ENCODE assay signal across 28 cellular contexts in the genomic region with DNA sequence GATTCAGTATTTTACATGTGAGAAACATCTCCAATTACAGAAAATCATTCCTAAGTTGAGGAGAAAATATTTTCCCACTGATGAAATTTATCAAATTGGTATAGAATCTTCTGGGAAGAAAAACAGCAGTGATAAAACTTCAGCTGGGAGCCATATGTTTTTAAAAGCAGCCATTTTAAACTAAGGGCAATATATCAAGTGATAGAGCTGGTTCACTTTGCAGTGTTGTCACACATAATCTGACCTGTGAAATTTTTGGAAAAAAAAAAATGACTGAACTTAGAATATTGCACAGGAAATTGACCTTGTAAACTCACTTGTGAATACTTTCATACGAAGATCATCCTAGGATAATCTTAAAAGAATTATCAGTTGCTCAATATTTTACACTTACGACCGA.
"Had no signal": no experiment of that assay in that cellular context is flagged by ENCODE, and none has a peak within 500 bp of the region (broad histone marks: within the 10 kb centered on the region; RNA-seq: fewer than 3 reads in every experiment).

No MANE protein-coding gene starts in this region.

- H3K27ac ChIP-seq: adrenal gland, body of pancreas, gastroesophageal sphincter, parathyroid adenoma, right atrium auricular region, spleen, suprapubic skin, tibial artery, upper lobe of right lung had no signal

- FAIRE-seq: colon, keratinocyte had no signal

- H3K27me3 ChIP-seq: body of pancreas, right atrium auricular region had no signal

- H3K36me3 Mint-ChIP-seq: activated naive CD8-positive, alpha-beta T cell; naive B cell had no signal

- H3K36me3 ChIP-seq: adrenal gland, gastroesophageal sphincter, right atrium auricular region, spleen, suprapubic skin, tibial artery, upper lobe of right lung had no signal

- H3K27ac Mint-ChIP-seq: activated naive CD8-positive, alpha-beta T cell; naive B cell; T-helper 2 cell treated with Interferon-gamma antibody and Interleukin-4, amounts not matched to agents 5 μg/mL and 100 μg/mL, for 36 hours had no signal

- DNase-seq: activated CD4-positive, alpha-beta T cell treated with anti-CD3 and anti-CD28 coated beads for 4 hours; activated CD4-positive, alpha-beta T cell treated with anti-CD3 and anti-CD28 coated beads, Interleukin-2, amount 50 U/mL, for 4 hours; activated effector memory CD4-positive, alpha-beta T cell treated with Interleukin-2 at 50 U/mL for 16 hours; activated naive CD4-positive, alpha-beta T cell treated with Interleukin-2 at 50 U/mL for 16 hours; activated T-cell treated with anti-CD3 and anti-CD28 coated beads for 4 hours; adrenal gland; aorta; body of pancreas; effector memory CD4-positive, alpha-beta T cell; head of caudate nucleus; hippocampal formation; left cardiac atrium; left ventricle myocardium superior; naive B cell; nucleus accumbens; spleen; stimulated activated naive CD4-positive, alpha-beta T cell; tibial artery; upper lobe of right lung had no signal

- H3K9me3 Mint-ChIP-seq: naive B cell; neural crest cell; T-helper 2 cell treated with Interferon-gamma antibody and Interleukin-4, amounts not matched to agents 5 μg/mL and 100 μg/mL, for 36 hours had no signal

- H3K4me1 ChIP-seq: adrenal gland, body of pancreas, gastroesophageal sphincter, parathyroid adenoma, right atrium auricular region, spleen, suprapubic skin, tibial artery, upper lobe of right lung had no signal

- H3K9me3 ChIP-seq: adrenal gland, body of pancreas, gastroesophageal sphincter, right atrium auricular region, spleen, suprapubic skin, tibial artery, upper lobe of right lung had no signal

- H3K4me3 Mint-ChIP-seq: activated naive CD8-positive, alpha-beta T cell; naive B cell; neural crest cell; T-helper 2 cell treated with Interferon-gamma antibody and Interleukin-4, amounts not matched to agents 5 μg/mL and 100 μg/mL, for 36 hours had no signal

- H3K4me3 ChIP-seq: adrenal gland, body of pancreas, gastroesophageal sphincter, right atrium auricular region, spleen, suprapubic skin, tibial artery, upper lobe of right lung had no signal

- H3K27me3 Mint-ChIP-seq: activated naive CD8-positive, alpha-beta T cell had no signal

- H3K9ac ChIP-seq: parathyroid adenoma had no signal

- H2AFZ ChIP-seq: parathyroid adenoma had no signal

- H3K4me1 Mint-ChIP-seq: naive B cell had no signal
